Comparison of ENCODE assay signal across 9 cellular contexts in the genomic region with DNA sequence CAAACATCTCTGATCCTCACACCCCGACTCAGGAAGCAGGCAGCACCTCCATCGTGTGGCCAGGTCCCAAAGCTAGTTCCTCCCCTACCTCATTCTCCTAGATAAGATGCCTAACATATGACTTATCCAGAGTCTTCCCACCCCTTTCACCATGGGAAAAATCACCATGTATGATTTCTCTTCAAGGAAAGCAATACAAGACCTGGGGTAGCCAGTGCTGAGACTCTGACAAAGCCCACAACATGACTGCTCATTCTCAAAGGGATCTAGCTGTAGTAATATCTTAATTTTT. TPM values are rescaled to one million over a fixed set of nuclear protein-coding genes. Genes with fewer than 3 reads are reported as not detected.
DNase-seq lines count a peak whose midpoint lies in the region; ATAC-seq and TF ChIP-seq lines count a peak whose summit lies in the region.
"Had no signal": no experiment of that assay in that cellular context is flagged by ENCODE, and none has a peak within 500 bp of the region (broad histone marks: within the 10 kb centered on the region; RNA-seq: fewer than 3 reads in every experiment).

No MANE protein-coding gene starts in this region.

- peaks cover 13% of the 10 kb centered on the region for H3K4me1 Mint-ChIP-seq in stimulated activated naive CD8-positive, alpha-beta T cell treated with anti-CD3 and anti-CD28 coated beads, Interleukin-15, Interleukin-2, amounts not matched to agents 100 ng/mL and 50 ng/mL, for 24 hours (ENCODE audit: low read depth)
- H3K4me1 Mint-ChIP-seq in activated naive CD8-positive, alpha-beta T cell treated with anti-CD3 and anti-CD28 coated beads, Interleukin-2, amount 10 ng/mL, durations not matched to agents 7 days and 5 days, result peaks cover 15% of the 10 kb centered on the region
- peaks cover 10% of the 10 kb centered on the region for H3K4me1 Mint-ChIP-seq in mesothelial cell of epicardium

- H3K27ac Mint-ChIP-seq in stimulated activated naive CD8-positive, alpha-beta T cell treated with anti-CD3 and anti-CD28 coated beads, Interleukin-15, Interleukin-2, amounts not matched to agents 100 ng/mL and 50 ng/mL, for 24 hours, result no peak overlapping the region
- H3K27ac Mint-ChIP-seq in activated naive CD8-positive, alpha-beta T cell treated with anti-CD3 and anti-CD28 coated beads, Interleukin-2, amount 10 ng/mL, durations not matched to agents 7 days and 5 days, result peak overlapping the region; percentile 51
- H3K27ac Mint-ChIP-seq in mesothelial cell of epicardium, result no peak overlapping the region

- H3K36me3 Mint-ChIP-seq in stimulated activated naive CD8-positive, alpha-beta T cell treated with anti-CD3 and anti-CD28 coated beads, Interleukin-15, Interleukin-2, amounts not matched to agents 100 ng/mL and 50 ng/mL, for 24 hours (ENCODE audit: low read depth), result no peaks in the 10 kb centered on the region
- H3K36me3 Mint-ChIP-seq in activated naive CD8-positive, alpha-beta T cell treated with anti-CD3 and anti-CD28 coated beads, Interleukin-2, amount 10 ng/mL, durations not matched to agents 7 days and 5 days, result no peaks in the 10 kb centered on the region
- no peaks in the 10 kb centered on the region for H3K36me3 Mint-ChIP-seq in mesothelial cell of epicardium

- DNase-seq in stimulated activated naive CD8-positive, alpha-beta T cell treated with anti-CD3 and anti-CD28 coated beads, Interleukin-15, Interleukin-2, amounts not matched to agents 100 U/mL and 50 U/mL, for 24 hours, result no peak
- no peak for DNase-seq in activated naive CD8-positive, alpha-beta T cell treated with anti-CD3 and anti-CD28 coated beads, Interleukin-2, amount 10 ng/mL, durations not matched to agents 7 days and 5 days
- DNase-seq in mesothelial cell of epicardium (ENCODE audit: low spot score in 2 of 2, unreplicated experiment in 2 of 2), result no peak
- DNase-seq in NCI-H446 treated with DMSO at 0.1 percent for 48 hours (lab: John Stamatoyannopoulos, UW), result no peak
- DNase-seq in HuH-7 (ENCODE audit: low spot score), result no peak
- no peak for DNase-seq in DMS79 (lab: John Stamatoyannopoulos, UW)
- DNase-seq in H4 (ENCODE audit: low spot score), result no peak
- DNase-seq: esophagus squamous epithelium had no signal

- H3K27me3 Mint-ChIP-seq in stimulated activated naive CD8-positive, alpha-beta T cell treated with anti-CD3 and anti-CD28 coated beads, Interleukin-15, Interleukin-2, amounts not matched to agents 100 ng/mL and 50 ng/mL, for 24 hours, result no peaks in the 10 kb centered on the region
- peaks cover 6% of the 10 kb centered on the region for H3K27me3 Mint-ChIP-seq in activated naive CD8-positive, alpha-beta T cell treated with anti-CD3 and anti-CD28 coated beads, Interleukin-2, amount 10 ng/mL, durations not matched to agents 7 days and 5 days
- no peaks in the 10 kb centered on the region for H3K27me3 Mint-ChIP-seq in mesothelial cell of epicardium (ENCODE audit: low read depth)

- POLR2A ChIA-PET in activated naive CD8-positive, alpha-beta T cell treated with anti-CD3 and anti-CD28 coated beads, Interleukin-2, amount 10 ng/mL, durations not matched to agents 7 days and 5 days (lab: Charles Lee), result interaction anchor here (1.1 to 2.0 kb wide), 2 partner anchors 81 to 100 kb away, joined by 3 to 7 read pairs; partner anchors contain the start of gene DYNC1LI2

- no peaks in the 10 kb centered on the region for H3K9me3 Mint-ChIP-seq in stimulated activated naive CD8-positive, alpha-beta T cell treated with anti-CD3 and anti-CD28 coated beads, Interleukin-15, Interleukin-2, amounts not matched to agents 100 ng/mL and 50 ng/mL, for 24 hours
- H3K9me3 Mint-ChIP-seq in activated naive CD8-positive, alpha-beta T cell treated with anti-CD3 and anti-CD28 coated beads, Interleukin-2, amount 10 ng/mL, durations not matched to agents 7 days and 5 days, result no peaks in the 10 kb centered on the region
- no peaks in the 10 kb centered on the region for H3K9me3 Mint-ChIP-seq in mesothelial cell of epicardium

- no peak for TF ChIP-seq CTCF in mesothelial cell of epicardium (IDR thresholded peaks at IDR 0.05; ENCODE audit: unreplicated experiment)

- no peak for ATAC-seq in stimulated activated naive CD8-positive, alpha-beta T cell treated with anti-CD3 and anti-CD28 coated beads, Interleukin-15, Interleukin-2, amounts not matched to agents 100 U/mL and 50 U/mL, for 24 hours
- no peak for ATAC-seq in activated naive CD8-positive, alpha-beta T cell treated with anti-CD3 and anti-CD28 coated beads, Interleukin-2, amount 10 ng/mL, durations not matched to agents 7 days and 5 days (ENCODE audit: low read depth)

- H3K4me3 Mint-ChIP-seq in stimulated activated naive CD8-positive, alpha-beta T cell treated with anti-CD3 and anti-CD28 coated beads, Interleukin-15, Interleukin-2, amounts not matched to agents 100 ng/mL and 50 ng/mL, for 24 hours, result peak overlapping the region; percentile 46
- peak overlapping the region; percentile 75 for H3K4me3 Mint-ChIP-seq in activated naive CD8-positive, alpha-beta T cell treated with anti-CD3 and anti-CD28 coated beads, Interleukin-2, amount 10 ng/mL, durations not matched to agents 7 days and 5 days
- peak overlapping the region; percentile 64 for H3K4me3 Mint-ChIP-seq in mesothelial cell of epicardium

RNA-seq across cellular contexts. Expression of gene CMTM4, which starts 45.1 kb away (rescaled TPM):
- 1 to 10 TPM; 1.3 to 2.0 TPM for total RNA-seq in activated naive CD8-positive, alpha-beta T cell treated with anti-CD3 and anti-CD28 coated beads, Interleukin-2, amount 10 ng/mL, durations not matched to agents 7 days and 5 days
- total RNA-seq in mesothelial cell of epicardium, result 60.1 to 63.4 TPM (median 60.8 TPM) in 3 replicates
- total RNA-seq in H4 (2014; rRNA removed; shearing (Covaris generic)), result 22.7 and 23.4 TPM in 2 replicates

RNA-seq across cellular contexts. Expression of gene CMTM3, which starts 46.9 kb away (rescaled TPM):
- total RNA-seq in activated naive CD8-positive, alpha-beta T cell treated with anti-CD3 and anti-CD28 coated beads, Interleukin-2, amount 10 ng/mL, durations not matched to agents 7 days and 5 days, result 100 to 1,000 TPM; 107 to 108 TPM
- 56.9 to 60.7 TPM (median 59.3 TPM) in 3 replicates for total RNA-seq in mesothelial cell of epicardium
- 20.0 and 29.8 TPM in 2 replicates for total RNA-seq in H4 (2014; rRNA removed; shearing (Covaris generic))
